8 cellular contexts compared by ENCODE assay signal in the genomic region with DNA sequence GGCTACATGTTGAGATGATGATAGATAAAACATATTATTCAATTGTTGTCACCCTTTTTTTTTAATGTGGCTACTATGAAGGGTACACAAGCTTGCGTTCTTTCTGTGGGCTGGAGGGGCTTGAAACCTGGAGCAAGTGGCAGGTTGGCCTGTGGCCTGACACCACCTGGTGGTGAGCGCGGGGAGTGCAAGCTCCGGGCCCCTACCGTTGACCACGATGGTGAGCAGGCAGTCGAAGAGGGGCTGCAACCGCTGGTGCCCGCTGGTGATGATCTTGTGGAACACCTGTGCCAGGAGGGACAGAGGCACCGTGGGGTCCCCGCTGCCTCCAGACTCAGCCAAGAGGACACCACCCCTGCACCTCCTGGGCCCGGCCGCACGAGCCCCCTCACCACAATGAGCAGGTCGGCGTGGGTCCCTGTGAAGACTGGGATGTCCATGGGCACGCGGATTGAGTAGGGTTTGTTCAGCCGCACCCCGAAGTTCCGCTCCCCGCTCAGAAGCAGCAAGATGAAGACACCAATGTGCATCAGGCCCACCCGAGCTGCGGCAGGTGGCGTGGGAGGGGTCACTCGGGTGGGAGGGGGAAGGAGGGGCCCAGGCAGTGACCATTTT.
DNase-seq lines count a peak whose midpoint lies in the region; ATAC-seq and TF ChIP-seq lines count a peak whose summit lies in the region.

No MANE protein-coding gene starts in this region.

- H3K4me3 ChIP-seq in GM06990 (replicated peaks; ENCODE audit: low read depth, low read length) = no peak overlapping the region
- no peak overlapping the region for H3K4me3 ChIP-seq in NB4 (ENCODE audit: low read depth, low read length)

- no peaks in the 10 kb centered on the region for H3K36me3 ChIP-seq in GM06990 (ENCODE audit: control insufficient read depth, insufficient read depth, low read length)

- TF ChIP-seq POLR2A in NB4 (IDR thresholded peaks at IDR 0.05; ENCODE audit: extremely low read depth, insufficient read length) = no peak

- peak; percentile 96 for TF ChIP-seq CTCF in GM06990 (IDR thresholded peaks at IDR 0.05; ENCODE audit: insufficient read depth, low read length, poor library complexity, severe bottlenecking)
- peak; percentile 91 for TF ChIP-seq CTCF in NB4 (IDR thresholded peaks at IDR 0.05; ENCODE audit: low read depth, low read length)

- DNase-seq in GM06990 (ENCODE audit: extremely low read depth, insufficient read length) = peak; percentile 74
- DNase-seq in NB4 (ENCODE audit: low read depth) = peak; percentile 69
- DNase-seq in T-helper 9 cell = peak; percentile 79
- DNase-seq in amniotic epithelial cell (ENCODE audit: low read depth) = peak; percentile 25
- DNase-seq in hepatic stellate cell (ENCODE audit: low spot score) = peak; percentile 89
- peak; percentile 82 for DNase-seq in stimulated activated CD4-positive, alpha-beta T cell treated with anti-CD3 and anti-CD28 coated beads, Interleukin-12 subunit alpha, Interleukin-12 subunit beta, amount 100 ng/mL, for 4 hours

- ATAC-seq in HG02759 (IDR thresholded peaks at IDR 0.05; ENCODE audit: unreplicated experiment) = no peak
- ATAC-seq in HG03025 (IDR thresholded peaks at IDR 0.05; ENCODE audit: low FRiP score, unreplicated experiment) = no peak

- H3K27me3 ChIP-seq in GM06990 (replicated peaks; ENCODE audit: control insufficient read depth, insufficient read depth, low read length) = no peaks in the 10 kb centered on the region

Comparison
In these comparisons a context has a peak if more than half of its experiments do, and no peak if none do; other contexts are left out.
1. DNase-seq: peak in every context shown above with its lines; median percentile 89 in hepatic stellate cell; 82 in stimulated activated CD4-positive, alpha-beta T cell treated with anti-CD3 and anti-CD28 coated beads, Interleukin-12 subunit alpha, Interleukin-12 subunit beta, amount 100 ng/mL, for 4 hours; 79 in T-helper 9 cell; 74 in GM06990; 69 in NB4; 25 in amniotic epithelial cell.